ENCODE assay signal across 24 cellular contexts in genomic region chrX:115356369-115356768, GRCh38.
"Had no signal": no experiment of that assay in that cellular context is flagged by ENCODE, and none has a peak within 500 bp of the region (broad histone marks: within the 10 kb centered on the region; RNA-seq: fewer than 3 reads in every experiment).

No MANE protein-coding gene starts in this region.

- H3K27ac Mint-ChIP-seq: activated CD4-positive, alpha-beta memory T cell treated with anti-CD3 and anti-CD28 coated beads, Interleukin-2, amount 10 ng/mL, durations not matched to agents 7 days and 5 days; activated CD4-positive, alpha-beta T cell treated with anti-CD3 and anti-CD28 coated beads, Interleukin-2, amount 10 ng/mL, durations not matched to agents 24 days and 14 days; activated naive CD8-positive, alpha-beta T cell treated with anti-CD3 and anti-CD28 coated beads, Interleukin-2, amount 50 U/mL, for 24 hours; naive thymus-derived CD8-positive, alpha-beta T cell; stimulated activated naive CD8-positive, alpha-beta T cell treated with anti-CD3 and anti-CD28 coated beads, Interleukin-15, Interleukin-2, amounts not matched to agents 100 ng/mL and 50 ng/mL, for 24 hours; T-cell; T-helper 2 cell treated with Interferon-gamma antibody and Interleukin-4, amounts not matched to agents 5 μg/mL and 100 μg/mL, for 36 hours had no signal

- H3K27ac ChIP-seq: brain microvascular endothelial cell, colonic mucosa, ovary, transverse colon, VCaP had no signal

- H3K36me3 ChIP-seq: brain microvascular endothelial cell, colonic mucosa, esophagus muscularis mucosa, ovary, transverse colon, uterus had no signal

- H3K4me1 ChIP-seq: colonic mucosa, transverse colon, uterus had no signal

- DNase-seq: activated CD4-positive, alpha-beta memory T cell treated with anti-CD3 and anti-CD28 coated beads, Interleukin-2, amount 10 ng/mL, durations not matched to agents 7 days and 5 days; activated CD4-positive, alpha-beta T cell treated with anti-CD3 and anti-CD28 coated beads, Interleukin-2, amount 10 ng/mL, durations not matched to agents 24 days and 14 days; activated effector memory CD4-positive, alpha-beta T cell treated with anti-CD3 and anti-CD28 coated beads, Interleukin-2, amount 50 U/mL, for 16 hours; activated naive CD4-positive, alpha-beta T cell treated with anti-CD3 and anti-CD28 coated beads, Interleukin-2, amount 50 U/mL, for 16 hours; activated naive CD8-positive, alpha-beta T cell treated with anti-CD3 and anti-CD28 coated beads, Interleukin-2, amount 50 U/mL, for 24 hours; aorta; brain microvascular endothelial cell; central memory CD4-positive, alpha-beta T cell; colonic mucosa; glutamatergic neuron; hippocampal formation; naive thymus-derived CD8-positive, alpha-beta T cell; ovary; right cardiac atrium; stimulated activated CD4-positive, alpha-beta T cell treated with anti-CD3 and anti-CD28 coated beads, Interleukin-1b, Interleukin-23, amount 100 ng/mL, for 48 hours; T-cell; transverse colon; uterus had no signal

- H3K27me3 Mint-ChIP-seq: activated CD4-positive, alpha-beta memory T cell treated with anti-CD3 and anti-CD28 coated beads, Interleukin-2, amount 10 ng/mL, durations not matched to agents 7 days and 5 days; activated CD4-positive, alpha-beta T cell treated with anti-CD3 and anti-CD28 coated beads, Interleukin-2, amount 10 ng/mL, durations not matched to agents 24 days and 14 days had no signal

- H3K9me3 ChIP-seq: colonic mucosa, esophagus muscularis mucosa, ovary, transverse colon, uterus had no signal

- H3K36me3 Mint-ChIP-seq: naive thymus-derived CD8-positive, alpha-beta T cell; T-cell had no signal

- H3K4me3 ChIP-seq: colonic mucosa, esophagus muscularis mucosa, lung, ovary, transverse colon, uterus had no signal

- H3K9me3 Mint-ChIP-seq: activated CD4-positive, alpha-beta memory T cell treated with anti-CD3 and anti-CD28 coated beads, Interleukin-2, amount 10 ng/mL, durations not matched to agents 7 days and 5 days; activated CD4-positive, alpha-beta T cell treated with anti-CD3 and anti-CD28 coated beads, Interleukin-2, amount 10 ng/mL, durations not matched to agents 24 days and 14 days; activated naive CD8-positive, alpha-beta T cell treated with anti-CD3 and anti-CD28 coated beads, Interleukin-2, amount 50 U/mL, for 24 hours; stimulated activated naive CD8-positive, alpha-beta T cell treated with anti-CD3 and anti-CD28 coated beads, Interleukin-15, Interleukin-2, amounts not matched to agents 100 ng/mL and 50 ng/mL, for 24 hours; T-cell; T-helper 2 cell treated with Interferon-gamma antibody and Interleukin-4, amounts not matched to agents 5 μg/mL and 100 μg/mL, for 36 hours had no signal

- ATAC-seq: activated CD4-positive, CD25-positive, alpha-beta regulatory T cell treated with anti-CD3 and anti-CD28 coated beads, Interleukin-2, amount 50 U/mL, for 24 hours; activated naive CD8-positive, alpha-beta T cell treated with anti-CD3 and anti-CD28 coated beads, Interleukin-2, amount 50 U/mL, for 24 hours; naive thymus-derived CD8-positive, alpha-beta T cell; right cardiac atrium; T-cell had no signal

- H3K4me1 Mint-ChIP-seq: activated CD4-positive, alpha-beta memory T cell treated with anti-CD3 and anti-CD28 coated beads, Interleukin-2, amount 10 ng/mL, durations not matched to agents 7 days and 5 days; activated CD4-positive, alpha-beta T cell treated with anti-CD3 and anti-CD28 coated beads, Interleukin-2, amount 10 ng/mL, durations not matched to agents 24 days and 14 days; activated naive CD8-positive, alpha-beta T cell treated with anti-CD3 and anti-CD28 coated beads, Interleukin-2, amount 50 U/mL, for 24 hours; naive thymus-derived CD8-positive, alpha-beta T cell; T-cell had no signal

- H3K27me3 ChIP-seq: brain microvascular endothelial cell, colonic mucosa, esophagus muscularis mucosa, ovary, transverse colon, uterus had no signal

- H3K4me3 Mint-ChIP-seq: activated CD4-positive, alpha-beta memory T cell treated with anti-CD3 and anti-CD28 coated beads, Interleukin-2, amount 10 ng/mL, durations not matched to agents 7 days and 5 days; activated CD4-positive, alpha-beta T cell treated with anti-CD3 and anti-CD28 coated beads, Interleukin-2, amount 10 ng/mL, durations not matched to agents 24 days and 14 days; activated naive CD8-positive, alpha-beta T cell treated with anti-CD3 and anti-CD28 coated beads, Interleukin-2, amount 50 U/mL, for 24 hours; naive thymus-derived CD8-positive, alpha-beta T cell; stimulated activated naive CD8-positive, alpha-beta T cell treated with anti-CD3 and anti-CD28 coated beads, Interleukin-15, Interleukin-2, amounts not matched to agents 100 ng/mL and 50 ng/mL, for 24 hours; T-cell; T-helper 2 cell treated with Interferon-gamma antibody and Interleukin-4, amounts not matched to agents 5 μg/mL and 100 μg/mL, for 36 hours had no signal
